Comparison of ENCODE assay signal across 1 cellular context in genomic region chr17:7632492-7632894, GRCh38.
A peak's percentile ranks its signal among the peaks of the same experiment; 100 is the strongest.
TF ChIP-seq lines count a peak whose summit lies in the region.

No MANE protein-coding gene starts in this region.

TF ChIP-seq in K562, 482 proteins besides CTCF, POLR2A, EP300 and RAD21:
- TF ChIP-seq NR2C2 (CRISPR knock-in tag; IDR thresholded peaks at IDR 0.05) (no peak), NR2C2 (tag; IDR thresholded peaks at IDR 0.05) (peak; percentile 25; the same call in 1 of the 2 replicates), SRSF1 (IDR thresholded peaks at IDR 0.05; ENCODE audit: low read depth, low read length) (no peak), PML (IDR thresholded peaks at IDR 0.05; ENCODE audit: low read length) (no peak), ZFX (CRISPR knock-in tag; IDR thresholded peaks at IDR 0.05) (peak; percentile 64), SMAD4 (CRISPR knock-in tag; conservative IDR thresholded peaks at IDR 0.05) (no peak), CC2D1A (IDR thresholded peaks at IDR 0.05) (0 out of 2 replicates have a peak, but pooled peaks have one; percentile 20), ZEB2 (IDR thresholded peaks at IDR 0.05) (0 out of 2 replicates have a peak, but pooled peaks have one; percentile 15), ZNF384 (IDR thresholded peaks at IDR 0.05; ENCODE audit: low read depth, low read length) (0 out of 2 replicates have a peak, but pooled peaks have one; percentile 49), ZNF24 (IDR thresholded peaks at IDR 0.05) (0 out of 2 replicates have a peak, but pooled peaks have one; percentile 11), HINFP (tag; conservative IDR thresholded peaks at IDR 0.05; ENCODE audit: low read depth) (peak; percentile 67; the same call in 1 of the 2 replicates), FOXK2 (conservative IDR thresholded peaks at IDR 0.05 in 1 of 2, IDR thresholded peaks at IDR 0.05 in 1 of 2; ENCODE audit: low read depth in 2 of 2) (0 out of 4 replicates have a peak, but pooled peaks of 1 of the 2 experiments have one; percentile 21), PREB (CRISPR knock-in tag; IDR thresholded peaks at IDR 0.05) (no peak), NFATC3 (IDR thresholded peaks at IDR 0.05) (no peak)
- TF ChIP-seq, protein P1, sequence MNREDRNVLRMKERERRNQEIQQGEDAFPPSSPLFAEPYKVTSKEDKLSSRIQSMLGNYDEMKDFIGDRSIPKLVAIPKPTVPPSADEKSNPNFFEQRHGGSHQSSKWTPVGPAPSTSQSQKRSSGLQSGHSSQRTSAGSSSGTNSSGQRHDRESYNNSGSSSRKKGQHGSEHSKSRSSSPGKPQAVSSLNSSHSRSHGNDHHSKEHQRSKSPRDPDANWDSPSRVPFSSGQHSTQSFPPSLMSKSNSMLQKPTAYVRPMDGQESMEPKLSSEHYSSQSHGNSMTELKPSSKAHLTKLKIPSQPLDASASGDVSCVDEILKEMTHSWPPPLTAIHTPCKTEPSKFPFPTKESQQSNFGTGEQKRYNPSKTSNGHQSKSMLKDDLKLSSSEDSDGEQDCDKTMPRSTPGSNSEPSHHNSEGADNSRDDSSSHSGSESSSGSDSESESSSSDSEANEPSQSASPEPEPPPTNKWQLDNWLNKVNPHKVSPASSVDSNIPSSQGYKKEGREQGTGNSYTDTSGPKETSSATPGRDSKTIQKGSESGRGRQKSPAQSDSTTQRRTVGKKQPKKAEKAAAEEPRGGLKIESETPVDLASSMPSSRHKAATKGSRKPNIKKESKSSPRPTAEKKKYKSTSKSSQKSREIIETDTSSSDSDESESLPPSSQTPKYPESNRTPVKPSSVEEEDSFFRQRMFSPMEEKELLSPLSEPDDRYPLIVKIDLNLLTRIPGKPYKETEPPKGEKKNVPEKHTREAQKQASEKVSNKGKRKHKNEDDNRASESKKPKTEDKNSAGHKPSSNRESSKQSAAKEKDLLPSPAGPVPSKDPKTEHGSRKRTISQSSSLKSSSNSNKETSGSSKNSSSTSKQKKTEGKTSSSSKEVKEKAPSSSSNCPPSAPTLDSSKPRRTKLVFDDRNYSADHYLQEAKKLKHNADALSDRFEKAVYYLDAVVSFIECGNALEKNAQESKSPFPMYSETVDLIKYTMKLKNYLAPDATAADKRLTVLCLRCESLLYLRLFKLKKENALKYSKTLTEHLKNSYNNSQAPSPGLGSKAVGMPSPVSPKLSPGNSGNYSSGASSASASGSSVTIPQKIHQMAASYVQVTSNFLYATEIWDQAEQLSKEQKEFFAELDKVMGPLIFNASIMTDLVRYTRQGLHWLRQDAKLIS (CRISPR knock-in tag; IDR thresholded peaks at IDR 0.05), result no peak
- TF ChIP-seq, protein P2, sequence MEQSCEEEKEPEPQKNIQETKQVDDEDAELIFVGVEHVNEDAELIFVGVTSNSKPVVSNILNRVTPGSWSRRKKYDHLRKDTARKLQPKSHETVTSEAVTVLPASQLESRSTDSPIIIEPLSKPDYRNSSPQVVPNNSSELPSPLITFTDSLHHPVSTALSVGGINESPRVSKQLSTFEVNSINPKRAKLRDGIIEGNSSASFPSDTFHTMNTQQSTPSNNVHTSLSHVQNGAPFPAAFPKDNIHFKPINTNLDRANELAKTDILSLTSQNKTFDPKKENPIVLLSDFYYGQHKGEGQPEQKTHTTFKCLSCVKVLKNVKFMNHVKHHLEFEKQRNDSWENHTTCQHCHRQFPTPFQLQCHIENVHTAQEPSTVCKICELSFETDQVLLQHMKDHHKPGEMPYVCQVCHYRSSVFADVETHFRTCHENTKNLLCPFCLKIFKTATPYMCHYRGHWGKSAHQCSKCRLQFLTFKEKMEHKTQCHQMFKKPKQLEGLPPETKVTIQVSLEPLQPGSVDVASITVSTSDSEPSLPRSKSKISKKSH (CRISPR knock-in tag; IDR thresholded peaks at IDR 0.05), result no peak
- TF ChIP-seq, protein P3, sequence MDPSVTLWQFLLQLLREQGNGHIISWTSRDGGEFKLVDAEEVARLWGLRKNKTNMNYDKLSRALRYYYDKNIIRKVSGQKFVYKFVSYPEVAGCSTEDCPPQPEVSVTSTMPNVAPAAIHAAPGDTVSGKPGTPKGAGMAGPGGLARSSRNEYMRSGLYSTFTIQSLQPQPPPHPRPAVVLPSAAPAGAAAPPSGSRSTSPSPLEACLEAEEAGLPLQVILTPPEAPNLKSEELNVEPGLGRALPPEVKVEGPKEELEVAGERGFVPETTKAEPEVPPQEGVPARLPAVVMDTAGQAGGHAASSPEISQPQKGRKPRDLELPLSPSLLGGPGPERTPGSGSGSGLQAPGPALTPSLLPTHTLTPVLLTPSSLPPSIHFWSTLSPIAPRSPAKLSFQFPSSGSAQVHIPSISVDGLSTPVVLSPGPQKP (CRISPR knock-in tag; IDR thresholded peaks at IDR 0.05), result no peak
- TF ChIP-seq, protein P4, sequence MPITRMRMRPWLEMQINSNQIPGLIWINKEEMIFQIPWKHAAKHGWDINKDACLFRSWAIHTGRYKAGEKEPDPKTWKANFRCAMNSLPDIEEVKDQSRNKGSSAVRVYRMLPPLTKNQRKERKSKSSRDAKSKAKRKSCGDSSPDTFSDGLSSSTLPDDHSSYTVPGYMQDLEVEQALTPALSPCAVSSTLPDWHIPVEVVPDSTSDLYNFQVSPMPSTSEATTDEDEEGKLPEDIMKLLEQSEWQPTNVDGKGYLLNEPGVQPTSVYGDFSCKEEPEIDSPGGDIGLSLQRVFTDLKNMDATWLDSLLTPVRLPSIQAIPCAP (CRISPR knock-in tag; IDR thresholded peaks at IDR 0.05; ENCODE audit: borderline replicate concordance), result no peak
- TF ChIP-seq, protein P5, sequence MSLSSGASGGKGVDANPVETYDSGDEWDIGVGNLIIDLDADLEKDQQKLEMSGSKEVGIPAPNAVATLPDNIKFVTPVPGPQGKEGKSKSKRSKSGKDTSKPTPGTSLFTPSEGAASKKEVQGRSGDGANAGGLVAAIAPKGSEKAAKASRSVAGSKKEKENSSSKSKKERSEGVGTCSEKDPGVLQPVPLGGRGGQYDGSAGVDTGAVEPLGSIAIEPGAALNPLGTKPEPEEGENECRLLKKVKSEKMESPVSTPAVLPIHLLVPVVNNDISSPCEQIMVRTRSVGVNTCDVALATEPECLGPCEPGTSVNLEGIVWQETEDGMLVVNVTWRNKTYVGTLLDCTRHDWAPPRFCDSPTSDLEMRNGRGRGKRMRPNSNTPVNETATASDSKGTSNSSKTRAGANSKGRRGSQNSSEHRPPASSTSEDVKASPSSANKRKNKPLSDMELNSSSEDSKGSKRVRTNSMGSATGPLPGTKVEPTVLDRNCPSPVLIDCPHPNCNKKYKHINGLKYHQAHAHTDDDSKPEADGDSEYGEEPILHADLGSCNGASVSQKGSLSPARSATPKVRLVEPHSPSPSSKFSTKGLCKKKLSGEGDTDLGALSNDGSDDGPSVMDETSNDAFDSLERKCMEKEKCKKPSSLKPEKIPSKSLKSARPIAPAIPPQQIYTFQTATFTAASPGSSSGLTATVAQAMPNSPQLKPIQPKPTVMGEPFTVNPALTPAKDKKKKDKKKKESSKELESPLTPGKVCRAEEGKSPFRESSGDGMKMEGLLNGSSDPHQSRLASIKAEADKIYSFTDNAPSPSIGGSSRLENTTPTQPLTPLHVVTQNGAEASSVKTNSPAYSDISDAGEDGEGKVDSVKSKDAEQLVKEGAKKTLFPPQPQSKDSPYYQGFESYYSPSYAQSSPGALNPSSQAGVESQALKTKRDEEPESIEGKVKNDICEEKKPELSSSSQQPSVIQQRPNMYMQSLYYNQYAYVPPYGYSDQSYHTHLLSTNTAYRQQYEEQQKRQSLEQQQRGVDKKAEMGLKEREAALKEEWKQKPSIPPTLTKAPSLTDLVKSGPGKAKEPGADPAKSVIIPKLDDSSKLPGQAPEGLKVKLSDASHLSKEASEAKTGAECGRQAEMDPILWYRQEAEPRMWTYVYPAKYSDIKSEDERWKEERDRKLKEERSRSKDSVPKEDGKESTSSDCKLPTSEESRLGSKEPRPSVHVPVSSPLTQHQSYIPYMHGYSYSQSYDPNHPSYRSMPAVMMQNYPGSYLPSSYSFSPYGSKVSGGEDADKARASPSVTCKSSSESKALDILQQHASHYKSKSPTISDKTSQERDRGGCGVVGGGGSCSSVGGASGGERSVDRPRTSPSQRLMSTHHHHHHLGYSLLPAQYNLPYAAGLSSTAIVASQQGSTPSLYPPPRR (CRISPR knock-in tag; IDR thresholded peaks at IDR 0.05; ENCODE audit: borderline replicate concordance), result no peak
TF ChIP-seq in K562: peak in this region for 8.
